Comparison of ENCODE assay signal across 7 cellular contexts in the genomic region with DNA sequence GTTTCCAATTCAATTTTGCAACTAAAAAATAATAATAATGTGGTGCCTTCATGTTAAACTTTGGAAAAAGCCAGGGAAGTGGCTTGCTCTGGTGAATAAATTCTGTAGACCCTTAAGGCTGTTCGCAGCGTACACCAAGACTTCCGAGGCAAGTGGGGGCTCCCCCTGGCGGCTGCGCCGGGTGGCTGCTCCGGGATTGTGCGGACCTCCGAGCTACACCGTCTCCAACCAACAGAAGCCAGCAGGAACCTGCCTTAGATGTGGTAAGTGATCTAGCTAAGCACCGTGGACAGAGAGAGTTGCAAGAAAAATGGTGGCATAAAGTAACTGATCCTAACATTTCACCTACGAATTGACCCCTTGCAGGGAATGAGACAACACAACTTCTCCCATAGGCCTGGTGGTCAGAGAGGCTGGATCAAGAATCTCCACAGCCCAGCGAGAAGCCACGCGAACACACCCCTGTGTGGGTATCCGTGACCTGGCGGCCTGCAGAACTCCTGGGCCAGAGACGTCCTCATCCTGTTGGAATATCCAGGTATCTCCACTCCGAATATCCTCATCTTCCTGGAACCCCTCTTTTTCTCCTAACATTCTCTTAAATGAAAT.
DNase-seq lines count a peak whose midpoint lies in the region; ATAC-seq and TF ChIP-seq lines count a peak whose summit lies in the region.

No MANE protein-coding gene starts in this region.

- H3K4me3 ChIP-seq in NT2/D1 (ENCODE audit: insufficient read length, low read depth) (peak overlapping the region; percentile 31), thymus (ENCODE audit: low read length) (peak overlapping the region; percentile 29)

- H3K9me3 ChIP-seq in NT2/D1 (ENCODE audit: insufficient read depth, low read length) (peaks cover 24% of the 10 kb centered on the region), thymus (ENCODE audit: control insufficient read depth) (peaks cover 2% of the 10 kb centered on the region)

- H3K36me3 ChIP-seq in NT2/D1 (ENCODE audit: insufficient read depth, insufficient read length, low read length) (no peaks in the 10 kb centered on the region), thymus (ENCODE audit: control insufficient read depth, insufficient read depth) (no peaks in the 10 kb centered on the region)

- no peak overlapping the region for H3K27ac ChIP-seq in thymus (ENCODE audit: low read depth)

- DNase-seq in GM13977 (ENCODE audit: low spot score) (peak; percentile 63), NT2/D1 (ENCODE audit: low read depth, low spot score) (peak; percentile 70), globus pallidus (ENCODE audit: low spot score) (peak; percentile 12), non-pigmented ciliary epithelial cell (ENCODE audit: low read depth) (peak; percentile 43)
- peak; percentile 19 for DNase-seq in activated effector memory CD4-positive, alpha-beta T cell treated with Interleukin-2 at 50 U/mL for 16 hours

- H3K27me3 ChIP-seq in NT2/D1 (ENCODE audit: insufficient read depth, insufficient read length) (no peaks in the 10 kb centered on the region), thymus (ENCODE audit: control insufficient read depth, insufficient read depth) (peaks cover 6% of the 10 kb centered on the region)

- WGBS in thymus: 36% methylated on average over 19 of the region's 19 CpGs

- in situ Hi-C loops in GM13977 (cut with MboI; ENCODE audit: low pct_unique_long_range_greater_than_20kb, low sequenced_read_pairs, unreplicated experiment): no loop called here

- H3K9ac ChIP-seq in NT2/D1 (ENCODE audit: insufficient read length, low read depth): peak overlapping the region; percentile 42

- H3K4me1 ChIP-seq in NT2/D1 (ENCODE audit: insufficient read depth, insufficient read length) (no peaks in the 10 kb centered on the region), thymus (ENCODE audit: control insufficient read depth, insufficient read depth, low read length) (no peaks in the 10 kb centered on the region)

- ATAC-seq in HG02642 (IDR thresholded peaks at IDR 0.05; ENCODE audit: poor library complexity, unreplicated experiment): peak; percentile 96

- TF ChIP-seq CTCF in GM13977 (IDR thresholded peaks at IDR 0.05; ENCODE audit: extremely low read depth, insufficient read depth, missing control alignments): peak; percentile 84

Comparison
In these comparisons a context has a peak if more than half of its experiments do, and no peak if none do; other contexts are left out.
1. DNase-seq: peak in every context shown above with its lines; median percentile 70 in NT2/D1; 63 in GM13977; 43 in non-pigmented ciliary epithelial cell; 19 in activated effector memory CD4-positive, alpha-beta T cell treated with Interleukin-2 at 50 U/mL for 16 hours; 12 in globus pallidus.